Comparison of ENCODE assay signal across 8 cellular contexts in genomic region chr6:37354526-37355384, GRCh38. TPM values are rescaled to one million over a fixed set of nuclear protein-coding genes. Genes with fewer than 3 reads are reported as not detected.
DNase-seq lines count a peak whose midpoint lies in the region; ATAC-seq and TF ChIP-seq lines count a peak whose summit lies in the region.

No MANE protein-coding gene starts in this region.

- peak overlapping the region; percentile 99 for H3K4me2 ChIP-seq in OCI-LY3 (ENCODE audit: low read length)

- no peak overlapping the region for H3K27ac ChIP-seq in OCI-LY3 (ENCODE audit: low read length)
- H3K27ac ChIP-seq in iPS-20b (ENCODE audit: low read length), result peak overlapping the region; percentile 23
- no peak overlapping the region for H3K27ac ChIP-seq in skeletal muscle tissue (ENCODE audit: low read depth, low read length)

- TF ChIP-seq CTCF in OCI-LY3 (IDR thresholded peaks at IDR 0.05; ENCODE audit: low read depth, low read length) (no peak), astrocyte of the spinal cord (IDR thresholded peaks at IDR 0.05; ENCODE audit: low read depth, low read length) (no peak)

- H3K36me3 ChIP-seq in OCI-LY3 (replicated peaks; ENCODE audit: low read depth, low read length) (peaks cover 3% of the 10 kb centered on the region), iPS-20b (ENCODE audit: insufficient read depth, low read depth, low read length) (no peaks in the 10 kb centered on the region), skeletal muscle tissue (ENCODE audit: control insufficient read depth in 3 of 3, insufficient read depth in 3 of 3, low read length in 3 of 3) (no peaks in the 10 kb centered on the region)

- in situ Hi-C loops in astrocyte of the spinal cord (cut with HindIII; ENCODE audit: low sequenced_read_pairs), result no loop called here

- H3K4me3 ChIP-seq in OCI-LY3 (ENCODE audit: low read length) (peak overlapping the region; percentile 83), astrocyte of the spinal cord (ENCODE audit: low read depth, low read length) (peak overlapping the region; percentile 82), iPS-20b (ENCODE audit: low read length) (peak overlapping the region; percentile 89), skeletal muscle tissue (ENCODE audit: low read length in 3 of 3) (peak overlapping the region; percentile 87 to 92 (median 92))

- peak; percentile 20 to 31 for DNase-seq in NCI-H526 (lab: John Stamatoyannopoulos, UW)
- no peak for DNase-seq in NCI-H526 treated with DMSO at 0.1 percent for 48 hours (lab: John Stamatoyannopoulos, UW)
- no peak for DNase-seq in astrocyte of the spinal cord (ENCODE audit: low read depth, low spot score)

- H3K27me3 ChIP-seq in OCI-LY3 (ENCODE audit: low read depth, low read length) (no peaks in the 10 kb centered on the region), iPS-20b (ENCODE audit: insufficient read depth, low read length) (peaks cover 10% of the 10 kb centered on the region; the same call in 1 of the 2 replicates), skeletal muscle tissue (ENCODE audit: control insufficient read depth in 3 of 3, insufficient read depth in 3 of 3, low read length in 3 of 3) (no peaks in the 10 kb centered on the region)

- H3K79me2 ChIP-seq in OCI-LY3 (ENCODE audit: low read length), result peaks cover 57% of the 10 kb centered on the region

- H3K4me1 ChIP-seq in OCI-LY3 (ENCODE audit: low read length) (peaks cover 12% of the 10 kb centered on the region), iPS-20b (ENCODE audit: insufficient read depth, low read length) (peaks cover 7% of the 10 kb centered on the region), skeletal muscle tissue (ENCODE audit: control insufficient read depth in 3 of 3, insufficient read depth in 3 of 3, low read length in 3 of 3) (peaks cover 6 to 14% (median 10%) of the 10 kb centered on the region in 3 donors)

- no peak for ATAC-seq in HG02588 (IDR thresholded peaks at IDR 0.05; ENCODE audit: unreplicated experiment)
- no peak for ATAC-seq in GM18519 (IDR thresholded peaks at IDR 0.05; ENCODE audit: low FRiP score, unreplicated experiment)

- H3K9me3 ChIP-seq in OCI-LY3 (ENCODE audit: insufficient read depth, low read length) (no peaks in the 10 kb centered on the region), iPS-20b (ENCODE audit: insufficient read depth, low read depth, low read length) (no peaks in the 10 kb centered on the region), skeletal muscle tissue (ENCODE audit: control insufficient read depth in 3 of 3, low read length in 3 of 3) (no peaks in the 10 kb centered on the region)

- H2AFZ ChIP-seq in OCI-LY3 (ENCODE audit: low read depth, low read length), result peak overlapping the region; percentile 50; the same call in 1 of the 2 replicates

- peak overlapping the region; percentile 82 for H3K9ac ChIP-seq in OCI-LY3 (ENCODE audit: low read length)
- H3K9ac ChIP-seq in iPS-20b (ENCODE audit: low read depth, low read length), result peak overlapping the region; percentile 83; the same call in 1 of the 2 replicates
- peak overlapping the region; percentile 82 to 86 (median 84) for H3K9ac ChIP-seq in skeletal muscle tissue (ENCODE audit: low read depth in 1 of 3, low read length in 3 of 3)

- H4K20me1 ChIP-seq in OCI-LY3 (ENCODE audit: insufficient read depth, low read length), result peaks cover 44% of the 10 kb centered on the region

RNA-seq across cellular contexts. Expression of gene RNF8, which starts 1.0 kb away (rescaled TPM):
- total RNA-seq in skeletal muscle tissue, result 6.3 TPM

Comparison
In these comparisons a context has a peak if more than half of its experiments do, and no peak if none do; other contexts are left out.
1. DNase-seq: peak in NCI-H526 (2 of 2); none in NCI-H526 treated with DMSO at 0.1 percent for 48 hours (single experiment) and astrocyte of the spinal cord (single experiment).
2. Peak in every context shown above with its lines, with median percentiles within 50 percentile points of each other: H3K4me3 ChIP-seq and H3K9ac ChIP-seq.